In genomic region chr7:75182354-75183026, GRCh38 we compare ENCODE assay signal across 8 cellular contexts.
DNase-seq lines count a peak whose midpoint lies in the region; ATAC-seq, FAIRE-seq and TF ChIP-seq lines count a peak whose summit lies in the region.
"Not testable (repeated sequence)": the region's sequence is repeated elsewhere in the genome, so short reads cannot be mapped to it uniquely, and the experiment has no call there.

No MANE protein-coding gene starts in this region.

- not testable (repeated sequence) for FAIRE-seq in endothelial cell of umbilical vein (lab: Jason Lieb, UNC)

- H3K4me3 Mint-ChIP-seq in Caco-2 (ENCODE audit: unreplicated experiment); GM23338; stimulated activated memory B cell treated with anti-CD40 and anti-IgM and Interleukin-4, amounts not matched to agents 10 μg/mL and 1 μg/mL and 100 μg/mL, for 72 hours: not testable (repeated sequence)

- not testable (repeated sequence) for H2AFZ ChIP-seq in GM23338; endothelial cell of umbilical vein (ENCODE audit: low read depth, low read length)

- intact Hi-C loops in Caco-2 (cut with micrococcal nuclease; ENCODE audit: unreplicated experiment); Panc1 (cut with micrococcal nuclease; ENCODE audit: unreplicated experiment); endothelial cell of umbilical vein (cut with micrococcal nuclease): not testable (repeated sequence)

- not testable (repeated sequence) for H3K27ac ChIP-seq in GM23338 (ENCODE audit: low read depth); Panc1 (ENCODE audit: low read length); endothelial cell of umbilical vein (ENCODE audit: insufficient read depth, low read depth, low read length)

- CTCF ChIA-PET in Caco-2 (lab: Charles Lee); Panc1 (lab: Charles Lee); endothelial cell of umbilical vein (lab: Charles Lee): not testable (repeated sequence)

- in situ Hi-C loops in Panc1 (cut with HindIII; ENCODE audit: low pct_unique_long_range_greater_than_20kb, low sequenced_read_pairs), result not testable (repeated sequence)

- BruUV-seq in Caco-2 (replicated peaks; lab: Mats Ljungman, UMichigan), result TSS peak; percentile 96
- TSS peak; percentile 99 for BruUV-seq in Panc1 (replicated peaks; lab: Mats Ljungman, UMichigan)
- BruUV-seq in endothelial cell of umbilical vein (replicated peaks; lab: Mats Ljungman, UMichigan), result TSS peak; percentile 67

- H3K36me3 ChIP-seq in Caco-2 (ENCODE audit: control insufficient read depth, insufficient read depth, low read length); GM23338 (ENCODE audit: insufficient read depth); Panc1 (ENCODE audit: control insufficient read depth, insufficient read depth, low read length); endothelial cell of umbilical vein (ENCODE audit: control insufficient read depth in 2 of 2, extremely low read depth in 1 of 2, insufficient read depth in 2 of 2, low read length in 2 of 2): not testable (repeated sequence)

- not testable (repeated sequence) for H3K9me3 ChIP-seq in Caco-2; Panc1 (ENCODE audit: control insufficient read depth, insufficient read depth, low read depth, low read length); endothelial cell of umbilical vein (replicated peaks; ENCODE audit: control insufficient read depth, insufficient read depth, low read length)

- H3K4me2 ChIP-seq in GM23338; endothelial cell of umbilical vein (ENCODE audit: insufficient read depth, low read length): not testable (repeated sequence)

- H3K9me3 Mint-ChIP-seq in Caco-2 (ENCODE audit: unreplicated experiment); GM23338; stimulated activated memory B cell treated with anti-CD40 and anti-IgM and Interleukin-4, amounts not matched to agents 10 μg/mL and 1 μg/mL and 100 μg/mL, for 72 hours: not testable (repeated sequence)

- H3K79me2 ChIP-seq in GM23338 (replicated peaks; ENCODE audit: insufficient read depth); endothelial cell of umbilical vein (ENCODE audit: control insufficient read depth, insufficient read depth, low read length): not testable (repeated sequence)

- dilution Hi-C loops in endothelial cell of umbilical vein (cut with MboI; ENCODE audit: extremely low pct_ligation_motif_present, low sequenced_read_pairs), result not testable (repeated sequence)

- not testable (repeated sequence) for H3K27me3 ChIP-seq in Caco-2 (replicated peaks; ENCODE audit: control insufficient read depth, insufficient read depth, low read length); GM23338 (ENCODE audit: insufficient read depth); Panc1 (ENCODE audit: control insufficient read depth, insufficient read depth, low read length); endothelial cell of umbilical vein (ENCODE audit: control insufficient read depth in 2 of 2, insufficient read depth in 2 of 2, low read length in 2 of 2)

- H3K9me2 ChIP-seq in GM23338 (ENCODE audit: insufficient read depth), result not testable (repeated sequence)

- not testable (repeated sequence) for TF ChIP-seq CTCF in Caco-2 (IDR thresholded peaks at IDR 0.05; ENCODE audit: insufficient read depth in 1 of 2, low read depth in 1 of 2, low read length in 1 of 2, severe bottlenecking in 1 of 2, unreplicated experiment in 1 of 2); GM23338 (conservative IDR thresholded peaks at IDR 0.05; ENCODE audit: low read depth in 2 of 2); Panc1 (IDR thresholded peaks at IDR 0.05); endothelial cell of umbilical vein (IDR thresholded peaks at IDR 0.05; ENCODE audit: extremely low read depth in 1 of 2, insufficient read depth in 1 of 2, low read depth in 1 of 2, low read length in 2 of 2)

- POLR2A ChIA-PET in Caco-2 (lab: Charles Lee); Panc1 (lab: Charles Lee); endothelial cell of umbilical vein (lab: Charles Lee): not testable (repeated sequence)

- not testable (repeated sequence) for H3K27me3 Mint-ChIP-seq in Caco-2 (ENCODE audit: insufficient read depth, unreplicated experiment); GM23338 (ENCODE audit: insufficient read depth, low read depth, poor library complexity); stimulated activated memory B cell treated with anti-CD40 and anti-IgM and Interleukin-4, amounts not matched to agents 10 μg/mL and 1 μg/mL and 100 μg/mL, for 72 hours

- TF ChIP-seq POLR2A in endothelial cell of umbilical vein (IDR thresholded peaks at IDR 0.05; ENCODE audit: low read depth, low read length), result not testable (repeated sequence)

- not testable (repeated sequence) for H3K27ac Mint-ChIP-seq in Caco-2 (ENCODE audit: unreplicated experiment); GM23338; stimulated activated memory B cell treated with anti-CD40 and anti-IgM and Interleukin-4, amounts not matched to agents 10 μg/mL and 1 μg/mL and 100 μg/mL, for 72 hours

- not testable (repeated sequence) for H3K36me3 Mint-ChIP-seq in Caco-2 (ENCODE audit: insufficient read depth, unreplicated experiment); GM23338 (ENCODE audit: low read depth); stimulated activated memory B cell treated with anti-CD40 and anti-IgM and Interleukin-4, amounts not matched to agents 10 μg/mL and 1 μg/mL and 100 μg/mL, for 72 hours

- H4K20me1 ChIP-seq in GM23338 (replicated peaks; ENCODE audit: insufficient read depth); endothelial cell of umbilical vein (replicated peaks; ENCODE audit: control insufficient read depth, extremely low read depth, insufficient read depth, low read length): not testable (repeated sequence)

- not testable (repeated sequence) for H3K4me3 ChIP-seq in Caco-2 (ENCODE audit: low read depth, low read length); GM23338; Panc1 (ENCODE audit: low read depth in 2 of 2, low read length in 2 of 2); endothelial cell of umbilical vein (replicated peaks in 1 of 3; ENCODE audit: insufficient read depth in 1 of 3, low read depth in 1 of 3, low read length in 3 of 3)

- not testable (repeated sequence) for H3K4me1 ChIP-seq in Caco-2; GM23338 (ENCODE audit: insufficient read depth); Panc1 (ENCODE audit: control insufficient read depth, insufficient read depth, low read length); endothelial cell of umbilical vein (ENCODE audit: control insufficient read depth, extremely low read depth, insufficient read depth, low read length)

- H3K9ac ChIP-seq in endothelial cell of umbilical vein (replicated peaks; ENCODE audit: extremely low read depth, insufficient read depth, low read length), result not testable (repeated sequence)

- not testable (repeated sequence) for H3K9me1 ChIP-seq in endothelial cell of umbilical vein (replicated peaks; ENCODE audit: control insufficient read depth, extremely low read depth, insufficient read depth, low read length)

- H3F3A ChIP-seq in GM23338 (replicated peaks; ENCODE audit: low read depth), result not testable (repeated sequence)

- H3K4me1 Mint-ChIP-seq in Caco-2 (ENCODE audit: low read depth, unreplicated experiment); GM23338; stimulated activated memory B cell treated with anti-CD40 and anti-IgM and Interleukin-4, amounts not matched to agents 10 μg/mL and 1 μg/mL and 100 μg/mL, for 72 hours: not testable (repeated sequence)

- ATAC-seq in GM18868 (IDR thresholded peaks at IDR 0.05; ENCODE audit: unreplicated experiment) (peak; percentile 39), GM23338 (peak; percentile 12), HG02938 (IDR thresholded peaks at IDR 0.05; ENCODE audit: unreplicated experiment) (peak; percentile 42), HG03442 (IDR thresholded peaks at IDR 0.05; ENCODE audit: unreplicated experiment) (peak; percentile 36), Panc1 (0 out of 2 replicates have a peak, but pooled peaks have one; percentile 12)
- peak; percentile 53 for ATAC-seq in stimulated activated memory B cell treated with anti-CD40 and anti-IgM and Interleukin-4, amounts not matched to agents 10 μg/mL and 1 μg/mL and 100 μg/mL, for 72 hours

- not testable (repeated sequence) for DNase-seq in Caco-2; GM23338 (ENCODE audit: low spot score); Panc1 (ENCODE audit: low read depth, low spot score); endothelial cell of umbilical vein (ENCODE audit: low read depth, low spot score)
